Comparison of ENCODE assay signal across 11 cellular contexts in genomic region chr4:168811793-168812651, GRCh38.
DNase-seq lines count a peak whose midpoint lies in the region; ATAC-seq and TF ChIP-seq lines count a peak whose summit lies in the region.
"Had no signal": no experiment of that assay in that cellular context is flagged by ENCODE, and none has a peak within 500 bp of the region (broad histone marks: within the 10 kb centered on the region; RNA-seq: fewer than 3 reads in every experiment).

No MANE protein-coding gene starts in this region.

- H3K27ac ChIP-seq in tibial nerve = peak overlapping the region in 3 of 4 donors; percentile 9 to 60 (median 32)

- no peak for ATAC-seq in HG03457 (IDR thresholded peaks at IDR 0.05; ENCODE audit: unreplicated experiment)
- ATAC-seq: HepG2; natural killer cell treated with Interleukin-12 subunit alpha and Interleukin-12 subunit beta and Interleukin-15 and Interleukin-18, amount 100 ng/mL, for 72 hours had no signal

- H3K4me3 ChIP-seq in choroid plexus epithelial cell (ENCODE audit: low read depth, low read length) = no peak overlapping the region
- no peak overlapping the region for H3K4me3 ChIP-seq in tibial nerve

- no peaks in the 10 kb centered on the region for H3K27me3 ChIP-seq in tibial nerve

- no peaks in the 10 kb centered on the region for H3K36me3 ChIP-seq in tibial nerve

- TF ChIP-seq POLR2A in tibial nerve (IDR thresholded peaks at IDR 0.05) = no peak

- DNase-seq in NCI-H2171 (lab: John Stamatoyannopoulos, UW) (peak; percentile 0), choroid plexus epithelial cell (ENCODE audit: low read depth) (peak; percentile 89), lung microvascular endothelial cell (ENCODE audit: low read depth in 2 of 2) (peak; percentile 10 to 77), tibial nerve (ENCODE audit: low spot score in 2 of 2) (no peak), medulla oblongata (ENCODE audit: extremely low spot score) (no peak), GF-D8 (lab: John Stamatoyannopoulos, UW) (no peak)
- DNase-seq: activated effector memory CD4-positive, alpha-beta T cell treated with anti-CD3 and anti-CD28 coated beads, Interleukin-2, amount 50 U/mL, for 16 hours; DMS79 had no signal

- TF ChIP-seq CTCF in choroid plexus epithelial cell (conservative IDR thresholded peaks at IDR 0.05; ENCODE audit: low read depth, low read length) (no peak), tibial nerve (IDR thresholded peaks at IDR 0.05) (no peak)

- WGBS in tibial nerve, 2 donors = 53 to 56% methylated on average over 9 of the region's 9 CpGs

- no peak for TF ChIP-seq EP300 in tibial nerve (IDR thresholded peaks at IDR 0.05)

- H3K4me1 ChIP-seq in tibial nerve = peaks cover 0 to 50% (median 5%) of the 10 kb centered on the region in 4 donors

- H3K9me3 ChIP-seq in tibial nerve = no peaks in the 10 kb centered on the region

Comparison
In these comparisons a context has a peak if more than half of its experiments do, and no peak if none do; other contexts are left out.
1. DNase-seq: peak in NCI-H2171 (single experiment), choroid plexus epithelial cell (single experiment) and lung microvascular endothelial cell (2 of 2); none in tibial nerve (0 of 2), medulla oblongata (single experiment) and GF-D8 (single experiment).